26 cellular contexts compared by ENCODE assay signal in the genomic region with DNA sequence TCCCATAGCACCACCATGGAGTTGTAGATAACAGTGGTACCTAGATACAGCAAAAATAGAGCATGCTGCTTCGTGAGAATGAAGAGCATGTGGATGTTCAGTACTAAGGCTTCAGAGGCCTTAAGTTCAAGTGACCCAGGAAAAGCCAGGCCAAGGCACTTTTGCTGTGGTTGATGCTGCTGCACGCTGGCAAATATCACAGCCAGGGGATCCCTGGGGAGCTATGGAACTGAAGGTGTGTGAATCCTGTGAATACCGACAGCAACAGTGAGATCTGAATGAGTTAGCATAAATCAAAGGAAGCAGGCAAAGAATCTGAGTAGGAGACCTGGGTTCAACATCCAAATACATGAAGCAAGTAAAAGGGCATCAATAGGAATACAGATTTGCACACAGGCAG.
DNase-seq lines count a peak whose midpoint lies in the region; ATAC-seq and TF ChIP-seq lines count a peak whose summit lies in the region.
"Had no signal": no experiment of that assay in that cellular context is flagged by ENCODE, and none has a peak within 500 bp of the region (broad histone marks: within the 10 kb centered on the region; RNA-seq: fewer than 3 reads in every experiment).

No MANE protein-coding gene starts in this region.

- no peak overlapping the region for H2BK12ac ChIP-seq in neuronal stem cell (ENCODE audit: low read length)

- H2BK5ac ChIP-seq in neuronal stem cell (ENCODE audit: low read length), result no peak overlapping the region

- H3K14ac ChIP-seq in neuronal stem cell (ENCODE audit: low read length), result no peak overlapping the region

- no peaks in the 10 kb centered on the region for H3K79me1 ChIP-seq in neuronal stem cell (ENCODE audit: low read depth, low read length)

- DNase-seq in HFFc6, result no peak
- DNase-seq in activated CD4-positive, alpha-beta memory T cell treated with anti-CD3 and anti-CD28 coated beads, Interleukin-2, amount 10 ng/mL, durations not matched to agents 7 days and 5 days, result no peak
- DNase-seq in neuronal stem cell (ENCODE audit: low spot score), result no peak
- no peak for DNase-seq in SW 1271 (lab: John Stamatoyannopoulos, UW)
- DNase-seq: activated CD4-positive, alpha-beta T cell treated with anti-CD3 and anti-CD28 coated beads for 4 hours; CD4-positive, alpha-beta memory T cell; cerebellar nuclear complex; HCEC 1CT; natural killer cell; NCI-H1048; NCI-H187 treated with DMSO at 0.1 percent for 48 hours; NCI-H226; NCI-H82; ovary; PC-3; retina; Right ventricle myocardium superior; spleen; stimulated activated CD4-positive, alpha-beta T cell treated with anti-CD3 and anti-CD28 coated beads, Interleukin-4, amount 100 ng/mL, for 1 hour; stimulated activated naive CD4-positive, alpha-beta T cell; thyroid gland had no signal

- H3K4me3 ChIP-seq in BLaER1 treated with 17β-estradiol and CSF1 and Interleukin-3, amounts not matched to agents 10 nM and 100 nM, result no peak overlapping the region; a peak in 2 of 20 replicates
- no peak overlapping the region for H3K4me3 ChIP-seq in neuronal stem cell (ENCODE audit: low read length in 2 of 2)
- H3K4me3 ChIP-seq: ovary, spleen, thyroid gland had no signal

- H3K18ac ChIP-seq in neuronal stem cell (ENCODE audit: low read length), result no peak overlapping the region

- no peak overlapping the region for H2BK15ac ChIP-seq in neuronal stem cell (ENCODE audit: low read length)

- peaks cover 71% of the 10 kb centered on the region for H3K4me1 Mint-ChIP-seq in HFFc6 (ENCODE audit: low read depth)
- peaks cover 50% of the 10 kb centered on the region for H3K4me1 Mint-ChIP-seq in activated CD4-positive, alpha-beta memory T cell treated with anti-CD3 and anti-CD28 coated beads, Interleukin-2, amount 10 ng/mL, durations not matched to agents 7 days and 5 days
- H3K4me1 Mint-ChIP-seq: activated naive CD4-positive, alpha-beta T cell treated with anti-CD3 and anti-CD28 coated beads, Interleukin-2, amount 50 U/mL, for 24 hours; CD4-positive, alpha-beta memory T cell; natural killer cell had no signal

- H4K20me1 ChIP-seq in BLaER1 treated with 17β-estradiol and CSF1 and Interleukin-3, amounts not matched to agents 10 nM and 100 nM, result no peaks in the 10 kb centered on the region

- CTCF ChIA-PET in activated CD4-positive, alpha-beta memory T cell treated with anti-CD3 and anti-CD28 coated beads, Interleukin-2, amount 10 ng/mL, durations not matched to agents 7 days and 5 days (lab: Charles Lee), result interaction anchor here (1.0 kb wide), 1 partner anchor 24 kb away, joined by 5 read pairs; no protein-coding TSS in a partner anchor

- H3K27me3 Mint-ChIP-seq in HFFc6 (ENCODE audit: insufficient read depth), result no peaks in the 10 kb centered on the region
- no peaks in the 10 kb centered on the region for H3K27me3 Mint-ChIP-seq in activated CD4-positive, alpha-beta memory T cell treated with anti-CD3 and anti-CD28 coated beads, Interleukin-2, amount 10 ng/mL, durations not matched to agents 7 days and 5 days
- H3K27me3 Mint-ChIP-seq: activated naive CD4-positive, alpha-beta T cell treated with anti-CD3 and anti-CD28 coated beads, Interleukin-2, amount 50 U/mL, for 24 hours had no signal

- no peak overlapping the region for H3K4ac ChIP-seq in neuronal stem cell (ENCODE audit: low read length)

- peak overlapping the region in 1 of 11 experiments; percentile 17; a peak in 1 of 22 replicates for H3K9ac ChIP-seq in BLaER1 treated with 17β-estradiol and CSF1 and Interleukin-3, amounts not matched to agents 10 nM and 100 nM
- no peak overlapping the region for H3K9ac ChIP-seq in neuronal stem cell (ENCODE audit: low read depth, low read length, poor library complexity)

- peaks cover 7 to 25% (median 20%) of the 10 kb centered on the region in 10 experiments; a peak in 18 of 20 replicates for H3K4me1 ChIP-seq in BLaER1 treated with 17β-estradiol and CSF1 and Interleukin-3, amounts not matched to agents 10 nM and 100 nM
- H3K4me1 ChIP-seq in neuronal stem cell (ENCODE audit: control insufficient read depth in 2 of 2, insufficient read depth in 1 of 2, low read depth in 1 of 2, low read length in 2 of 2), result no peaks in the 10 kb centered on the region
- H3K4me1 ChIP-seq: spleen, thyroid gland had no signal

- H4K91ac ChIP-seq in neuronal stem cell (ENCODE audit: low read depth, low read length, poor library complexity), result no peak overlapping the region

- no peaks in the 10 kb centered on the region for H3K36me3 ChIP-seq in BLaER1 treated with 17β-estradiol and CSF1 and Interleukin-3, amounts not matched to agents 10 nM and 100 nM
- H3K36me3 ChIP-seq in neuronal stem cell (replicated peaks in 1 of 2; ENCODE audit: control insufficient read depth in 2 of 2, insufficient read depth in 2 of 2, low read length in 2 of 2), result no peaks in the 10 kb centered on the region
- H3K36me3 ChIP-seq: ovary, spleen, thyroid gland had no signal

- H3K9me3 Mint-ChIP-seq in HFFc6, result peaks cover 23% of the 10 kb centered on the region
- peaks cover 9% of the 10 kb centered on the region for H3K9me3 Mint-ChIP-seq in activated CD4-positive, alpha-beta memory T cell treated with anti-CD3 and anti-CD28 coated beads, Interleukin-2, amount 10 ng/mL, durations not matched to agents 7 days and 5 days
- H3K9me3 Mint-ChIP-seq: activated naive CD4-positive, alpha-beta T cell treated with anti-CD3 and anti-CD28 coated beads, Interleukin-2, amount 50 U/mL, for 24 hours had no signal

- TF ChIP-seq CTCF in HFFc6 (IDR thresholded peaks at IDR 0.05), result no peak

- 0 out of 22 replicates have a peak overlapping the region, but pooled peaks of 1 of the 11 experiments have one; percentile 2 for H3K27ac ChIP-seq in BLaER1 treated with 17β-estradiol and CSF1 and Interleukin-3, amounts not matched to agents 10 nM and 100 nM
- no peak overlapping the region for H3K27ac ChIP-seq in neuronal stem cell (replicated peaks; ENCODE audit: low read length)
- H3K27ac ChIP-seq: HL-60, ovary, spleen, thyroid gland had no signal

- H2AFZ ChIP-seq in neuronal stem cell (ENCODE audit: low read length), result peak overlapping the region; percentile 13

- no peak overlapping the region for H3K4me3 Mint-ChIP-seq in HFFc6
- H3K4me3 Mint-ChIP-seq in activated CD4-positive, alpha-beta memory T cell treated with anti-CD3 and anti-CD28 coated beads, Interleukin-2, amount 10 ng/mL, durations not matched to agents 7 days and 5 days, result no peak overlapping the region
- H3K4me3 Mint-ChIP-seq: activated naive CD4-positive, alpha-beta T cell treated with anti-CD3 and anti-CD28 coated beads, Interleukin-2, amount 50 U/mL, for 24 hours; CD4-positive, alpha-beta memory T cell; natural killer cell had no signal

- ATAC-seq in GM21528 (IDR thresholded peaks at IDR 0.05; ENCODE audit: low FRiP score, unreplicated experiment) (no peak), GM19023 (IDR thresholded peaks at IDR 0.05; ENCODE audit: unreplicated experiment) (no peak)
- ATAC-seq: natural killer cell, PC-3 had no signal

- no peak overlapping the region for H4K8ac ChIP-seq in neuronal stem cell (ENCODE audit: low read depth, low read length)

- H2BK120ac ChIP-seq in neuronal stem cell (ENCODE audit: low read depth, low read length), result no peak overlapping the region

- H3K27ac Mint-ChIP-seq in HFFc6, result peak overlapping the region; percentile 94
- H3K27ac Mint-ChIP-seq in activated CD4-positive, alpha-beta memory T cell treated with anti-CD3 and anti-CD28 coated beads, Interleukin-2, amount 10 ng/mL, durations not matched to agents 7 days and 5 days, result peak overlapping the region; percentile 86
- H3K27ac Mint-ChIP-seq: activated naive CD4-positive, alpha-beta T cell treated with anti-CD3 and anti-CD28 coated beads, Interleukin-2, amount 50 U/mL, for 24 hours; CD4-positive, alpha-beta memory T cell; natural killer cell had no signal

- no peak overlapping the region for H3K23ac ChIP-seq in neuronal stem cell (ENCODE audit: low read depth, low read length, poor library complexity)

- WGBS in neuronal stem cell (ENCODE audit: extremely low coverage in 2 of 2, insufficient read length in 2 of 2, insufficient replicate concordance in 1 of 2), 2 donors, result no CpG with 5 or more reads among the region's 3 CpGs

- peak overlapping the region in 10 of 11 experiments; percentile 19 to 79 (median 73); a peak in 19 of 22 replicates for H3K4me2 ChIP-seq in BLaER1 treated with 17β-estradiol and CSF1 and Interleukin-3, amounts not matched to agents 10 nM and 100 nM
- no peak overlapping the region for H3K4me2 ChIP-seq in neuronal stem cell (ENCODE audit: insufficient read depth, low read length, poor library complexity, severe bottlenecking)

- H3K9me3 ChIP-seq in BLaER1 treated with 17β-estradiol and CSF1 and Interleukin-3, amounts not matched to agents 10 nM and 100 nM (replicated peaks in 1 of 11), result peaks cover 0 to 31% (median 16%) of the 10 kb centered on the region in 11 experiments; a peak in 13 of 22 replicates
- no peaks in the 10 kb centered on the region for H3K9me3 ChIP-seq in neuronal stem cell (replicated peaks in 1 of 2; ENCODE audit: control insufficient read depth in 2 of 2, insufficient read depth in 1 of 2, low read depth in 1 of 2, low read length in 2 of 2)
- H3K9me3 ChIP-seq: ovary, spleen, thyroid gland had no signal

- no peaks in the 10 kb centered on the region for H3K27me3 ChIP-seq in BLaER1 treated with 17β-estradiol and CSF1 and Interleukin-3, amounts not matched to agents 10 nM and 100 nM
- no peaks in the 10 kb centered on the region for H3K27me3 ChIP-seq in neuronal stem cell (ENCODE audit: control insufficient read depth in 3 of 3, insufficient read depth in 3 of 3, low read depth in 1 of 3, low read length in 3 of 3)
- H3K27me3 ChIP-seq: ovary, spleen, thyroid gland had no signal

- POLR2A ChIA-PET in activated CD4-positive, alpha-beta memory T cell treated with anti-CD3 and anti-CD28 coated beads, Interleukin-2, amount 10 ng/mL, durations not matched to agents 7 days and 5 days (lab: Charles Lee), result interaction anchor here (2.7 kb wide), 1 partner anchor 9 kb away, joined by 7 read pairs; no protein-coding TSS in a partner anchor

- H3K36me3 Mint-ChIP-seq in HFFc6 (ENCODE audit: low read depth), result peaks cover 29% of the 10 kb centered on the region
- H3K36me3 Mint-ChIP-seq in activated CD4-positive, alpha-beta memory T cell treated with anti-CD3 and anti-CD28 coated beads, Interleukin-2, amount 10 ng/mL, durations not matched to agents 7 days and 5 days (ENCODE audit: low read depth), result peaks cover 24% of the 10 kb centered on the region
- H3K36me3 Mint-ChIP-seq: activated naive CD4-positive, alpha-beta T cell treated with anti-CD3 and anti-CD28 coated beads, Interleukin-2, amount 50 U/mL, for 24 hours; CD4-positive, alpha-beta memory T cell; natural killer cell had no signal

- H2AK5ac ChIP-seq in neuronal stem cell (ENCODE audit: low read depth, low read length), result no peak overlapping the region
